Comparison of ENCODE assay signal across 8 cellular contexts in genomic region chr10:91924212-91925021, GRCh38. TPM values are rescaled to one million over a fixed set of nuclear protein-coding genes. Genes with fewer than 3 reads are reported as not detected.
DNase-seq lines count a peak whose midpoint lies in the region; ATAC-seq and TF ChIP-seq lines count a peak whose summit lies in the region.

No MANE protein-coding gene starts in this region.

- H3K4me2 ChIP-seq in OCI-LY3 (ENCODE audit: low read length): peak overlapping the region; percentile 51

- H3K27ac ChIP-seq in OCI-LY3 (ENCODE audit: low read length): peak overlapping the region; percentile 80
- H3K27ac ChIP-seq in effector memory CD4-positive, alpha-beta T cell (ENCODE audit: insufficient read depth, low read length, poor library complexity, severe bottlenecking): peak overlapping the region; percentile 96

- peak overlapping the region; percentile 82 for H3K4me3 ChIP-seq in OCI-LY3 (ENCODE audit: low read length)
- peak overlapping the region; percentile 96 for H3K4me3 ChIP-seq in effector memory CD4-positive, alpha-beta T cell (ENCODE audit: insufficient read depth, low read depth, low read length, poor library complexity, severe bottlenecking)

- peaks cover 34 to 48% (median 38%) of the 10 kb centered on the region in 3 donors for H3K4me1 Mint-ChIP-seq in naive B cell

- no peak for TF ChIP-seq CTCF in OCI-LY3 (IDR thresholded peaks at IDR 0.05; ENCODE audit: low read depth, low read length)

- H3K4me1 ChIP-seq in OCI-LY3 (ENCODE audit: low read length): peaks cover 17% of the 10 kb centered on the region
- H3K4me1 ChIP-seq in effector memory CD4-positive, alpha-beta T cell (ENCODE audit: control insufficient read depth, insufficient read depth, low read length, poor library complexity, severe bottlenecking): peaks cover 7% of the 10 kb centered on the region

- DNase-seq in effector memory CD4-positive, alpha-beta T cell: no peak
- DNase-seq in naive B cell: no peak
- no peak for DNase-seq in effector CD8-positive, alpha-beta T cell (lab: John Stamatoyannopoulos, UW)
- no peak for DNase-seq in NCI-H510A (lab: John Stamatoyannopoulos, UW)

- H3K9me3 Mint-ChIP-seq in naive B cell: no peaks in the 10 kb centered on the region

- peaks cover 51% of the 10 kb centered on the region for H4K20me1 ChIP-seq in OCI-LY3 (ENCODE audit: insufficient read depth, low read length)

- peaks cover 15% of the 10 kb centered on the region for H3K36me3 ChIP-seq in OCI-LY3 (replicated peaks; ENCODE audit: low read depth, low read length)
- H3K36me3 ChIP-seq in effector memory CD4-positive, alpha-beta T cell (ENCODE audit: control insufficient read depth, insufficient read depth, low read length): no peaks in the 10 kb centered on the region

- H3K4me3 Mint-ChIP-seq in naive B cell: peak overlapping the region; percentile 90 to 98 (median 95)

- H2AFZ ChIP-seq in OCI-LY3 (ENCODE audit: low read depth, low read length): no peak overlapping the region

- H3K79me2 ChIP-seq in OCI-LY3 (ENCODE audit: low read length): peaks cover 60% of the 10 kb centered on the region

- H3K9me3 ChIP-seq in OCI-LY3 (ENCODE audit: insufficient read depth, low read length): no peaks in the 10 kb centered on the region
- H3K9me3 ChIP-seq in effector memory CD4-positive, alpha-beta T cell (ENCODE audit: control insufficient read depth, low read length): no peaks in the 10 kb centered on the region

- ATAC-seq in GM18498 (IDR thresholded peaks at IDR 0.05; ENCODE audit: unreplicated experiment) (peak; percentile 18), HG02571 (IDR thresholded peaks at IDR 0.05; ENCODE audit: unreplicated experiment) (peak; percentile 21), naive B cell (ENCODE audit: low read depth in 2 of 2) (peak; percentile 19 to 27), HG03520 (IDR thresholded peaks at IDR 0.05; ENCODE audit: unreplicated experiment) (no peak)

- peaks cover 0 to 14% of the 10 kb centered on the region in 2 donors for H3K36me3 Mint-ChIP-seq in naive B cell

- H3K9ac ChIP-seq in OCI-LY3 (ENCODE audit: low read length): peak overlapping the region; percentile 80

- H3K27me3 ChIP-seq in OCI-LY3 (ENCODE audit: low read depth, low read length): no peaks in the 10 kb centered on the region
- H3K27me3 ChIP-seq in effector memory CD4-positive, alpha-beta T cell (replicated peaks; ENCODE audit: control insufficient read depth, insufficient read depth, low read length, poor library complexity, severe bottlenecking): no peaks in the 10 kb centered on the region

- peaks cover 0 to under 1% (median 0%) of the 10 kb centered on the region in 3 donors for H3K27me3 Mint-ChIP-seq in naive B cell

- peak overlapping the region; percentile 98 to 99 (median 99) for H3K27ac Mint-ChIP-seq in naive B cell

RNA-seq across cellular contexts. Expression of gene BTAF1, which starts 0.8 kb away (rescaled TPM):
- polyA plus RNA-seq in naive B cell (ENCODE audit: low read depth in 6 of 6): 10 to 100 TPM in 5 of 6 donors, 1 to 10 TPM in 1; 9.2 to 25.8 (median 16.1) TPM

RNA-seq across cellular contexts. Expression of gene FGFBP3, which starts 15.1 kb away (rescaled TPM):
- polyA plus RNA-seq in naive B cell (ENCODE audit: low read depth in 6 of 6): 1 to 10 TPM in 5 of 6 donors, under 1 TPM in 1; 0.79 to 2.4 (median 1.4) TPM
